ENCODE assay signal across 9 cellular contexts in the genomic region with DNA sequence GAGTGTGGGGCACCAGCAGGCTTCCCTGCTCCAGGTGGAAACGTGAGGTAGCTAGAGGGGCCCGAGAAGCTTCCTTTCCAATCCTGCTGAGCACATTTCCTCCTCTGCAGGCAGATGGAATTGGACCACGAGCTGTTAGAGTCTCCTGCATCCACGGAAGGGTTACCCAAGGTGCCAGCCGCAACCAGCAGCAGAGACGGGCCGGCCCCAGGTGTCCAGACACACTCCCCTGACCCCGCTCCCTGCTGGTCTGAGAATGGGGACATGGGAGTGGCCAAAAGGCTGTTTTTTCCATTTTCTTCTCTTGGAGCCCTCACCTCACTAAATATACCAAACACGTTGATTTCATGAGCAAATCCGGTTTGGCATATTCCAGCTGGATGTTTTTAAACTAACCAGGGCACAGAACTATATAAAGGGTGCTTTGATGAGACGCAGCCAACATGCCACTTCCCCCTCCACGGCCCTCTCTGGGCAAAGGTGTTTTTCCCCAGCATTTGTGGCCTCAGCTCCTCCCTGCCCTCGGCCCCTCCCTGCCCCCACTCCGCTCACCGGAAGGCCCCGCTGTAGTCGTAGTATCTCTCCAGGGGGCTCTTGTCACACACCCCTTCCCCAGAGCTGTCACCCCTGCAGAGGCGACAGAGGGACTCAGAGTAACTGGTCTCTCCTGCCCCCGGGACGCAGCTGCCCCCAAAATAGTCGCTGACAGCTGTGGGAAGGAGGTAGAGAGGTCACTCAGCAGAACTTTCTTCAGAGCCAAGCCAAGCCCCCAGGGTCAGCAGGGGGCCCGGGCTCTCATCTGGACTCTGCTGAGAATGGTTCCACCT. TPM values are rescaled to one million over a fixed set of nuclear protein-coding genes. Genes with fewer than 3 reads are reported as not detected.
DNase-seq lines count a peak whose midpoint lies in the region; ATAC-seq and TF ChIP-seq lines count a peak whose summit lies in the region.
"Had no signal": no experiment of that assay in that cellular context is flagged by ENCODE, and none has a peak within 500 bp of the region (broad histone marks: within the 10 kb centered on the region; RNA-seq: fewer than 3 reads in every experiment).

No MANE protein-coding gene starts in this region.

- intact Hi-C loops in activated B cell treated with CpG ODN at 0.5 μM for 24 hours (cut with micrococcal nuclease), result loop anchor here (1.0 to 10.0 kb wide), 4 partner anchors 19 to 1118 kb away; a partner anchor contains a TSS
- intact Hi-C loops in colonic mucosa (cut with DNase I), result no loop called here

- no peaks in the 10 kb centered on the region for H4K20me1 ChIP-seq in SK-N-SH (ENCODE audit: insufficient read depth)

- H3K4me1 Mint-ChIP-seq in activated B cell treated with CpG ODN at 0.5 μM for 24 hours (peaks cover 38% of the 10 kb centered on the region), osteocyte (ENCODE audit: unreplicated experiment) (peaks cover 12% of the 10 kb centered on the region)

- H3K36me3 ChIP-seq in SK-N-SH (replicated peaks in 1 of 2; ENCODE audit: control insufficient read depth in 1 of 2, insufficient read depth in 2 of 2, low read length in 1 of 2) (no peaks in the 10 kb centered on the region), colonic mucosa (no peaks in the 10 kb centered on the region)

- POLR2A ChIA-PET in SK-N-SH (lab: Yijun Ruan, JAX), result no interaction called here
- POLR2A ChIA-PET in activated B cell treated with CpG ODN at 0.5 μM for 24 hours (lab: Charles Lee), result interaction anchor here (0.7 to 5.2 kb wide), 16 partner anchors 9 to 689 kb away, joined by 3 to 91 read pairs (median 4); a partner anchor contains a TSS

- peak; percentile 27 for DNase-seq in SK-N-SH
- DNase-seq in activated B cell treated with CpG ODN at 0.5 μM for 24 hours, result peak; percentile 67
- DNase-seq in osteocyte (ENCODE audit: extremely low spot score, unreplicated experiment), result peak; percentile 81
- DNase-seq in NCI-H526 treated with DMSO at 0.1 percent for 48 hours (lab: John Stamatoyannopoulos, UW), result no peak
- no peak for DNase-seq in colonic mucosa
- no peak for DNase-seq in NCI-H2171 (lab: John Stamatoyannopoulos, UW)
- DNase-seq: left colon had no signal

- H3K27me3 ChIP-seq in SK-N-SH (ENCODE audit: insufficient read depth) (no peaks in the 10 kb centered on the region), colonic mucosa (no peaks in the 10 kb centered on the region)

- no peak overlapping the region for H3K4me3 ChIP-seq in SK-N-SH (ENCODE audit: low read depth in 2 of 2, low read length in 1 of 2)
- no peak overlapping the region for H3K4me3 ChIP-seq in colonic mucosa

- H3K9ac ChIP-seq in SK-N-SH (no peak overlapping the region), colonic mucosa (ENCODE audit: low read depth in 2 of 2, low read length in 2 of 2) (no peak overlapping the region)

- H3K27me3 Mint-ChIP-seq in activated B cell treated with CpG ODN at 0.5 μM for 24 hours (peaks cover 9% of the 10 kb centered on the region), osteocyte (ENCODE audit: unreplicated experiment) (peaks cover 31% of the 10 kb centered on the region)

- 85% methylated on average over 19 of the region's 22 CpGs for WGBS in SK-N-SH (ENCODE audit: low lambda C conversion rate)

- H3K4me2 ChIP-seq in SK-N-SH, result no peak overlapping the region

- no peaks in the 10 kb centered on the region for H3K36me3 Mint-ChIP-seq in activated B cell treated with CpG ODN at 0.5 μM for 24 hours (ENCODE audit: low read depth)
- H3K36me3 Mint-ChIP-seq in osteocyte (ENCODE audit: unreplicated experiment), result no peaks in the 10 kb centered on the region

- H3K4me1 ChIP-seq in SK-N-SH (ENCODE audit: control insufficient read depth in 1 of 2, insufficient read depth in 2 of 2, low read depth in 1 of 2, low read length in 1 of 2) (peaks cover 0 to 11% of the 10 kb centered on the region in 2 experiments; a peak in 1 of 4 replicates), colonic mucosa (no peaks in the 10 kb centered on the region)

- no peaks in the 10 kb centered on the region for H3K9me3 Mint-ChIP-seq in activated B cell treated with CpG ODN at 0.5 μM for 24 hours
- no peaks in the 10 kb centered on the region for H3K9me3 Mint-ChIP-seq in osteocyte (ENCODE audit: unreplicated experiment)

- no peak for ATAC-seq in SK-N-SH treated with all-trans-retinoic acid at 6 μM for 48 hours
- ATAC-seq in HG02642 (IDR thresholded peaks at IDR 0.05; ENCODE audit: poor library complexity, unreplicated experiment), result peak; percentile 17
- ATAC-seq in activated B cell treated with CpG ODN at 0.5 μM for 24 hours (ENCODE audit: low read depth), result peak; percentile 58
- ATAC-seq: left colon had no signal

- no peaks in the 10 kb centered on the region for H3K9me2 ChIP-seq in SK-N-SH

- H3K4me3 Mint-ChIP-seq in activated B cell treated with CpG ODN at 0.5 μM for 24 hours (peak overlapping the region; percentile 75), osteocyte (ENCODE audit: unreplicated experiment) (peak overlapping the region; percentile 14)

- TF ChIP-seq EP300 in SK-N-SH (IDR thresholded peaks at IDR 0.05; ENCODE audit: borderline replicate concordance in 1 of 2, low read depth in 1 of 2, low read length in 1 of 2), result no peak

- CTCF ChIA-PET in SK-N-SH (lab: Yijun Ruan, JAX) (interaction anchor here (0.9 to 11.0 kb wide), 3 partner anchors 6 to 165 kb away, joined by 3 to 81 read pairs (median 13); a partner anchor contains a TSS), activated B cell treated with CpG ODN at 0.5 μM for 24 hours (lab: Charles Lee) (interaction anchor here (1.0 to 2.4 kb wide), 3 partner anchors 18 to 164 kb away, joined by 4 to 17 read pairs (median 6); no protein-coding TSS in a partner anchor)

- TF ChIP-seq RAD21 in SK-N-SH (IDR thresholded peaks at IDR 0.05; ENCODE audit: low read length), result no peak

- no peak for TF ChIP-seq CTCF in SK-N-SH (IDR thresholded peaks at IDR 0.05)
- TF ChIP-seq CTCF in activated B cell treated with CpG ODN at 0.5 μM for 24 hours (IDR thresholded peaks at IDR 0.05), result no peak
- no peak for TF ChIP-seq CTCF in osteocyte (IDR thresholded peaks at IDR 0.05)
- TF ChIP-seq CTCF in colonic mucosa (IDR thresholded peaks at IDR 0.05), result no peak

- H3K27ac Mint-ChIP-seq in activated B cell treated with CpG ODN at 0.5 μM for 24 hours (peak overlapping the region; percentile 96), osteocyte (ENCODE audit: unreplicated experiment) (no peak overlapping the region)

- H3K27ac ChIP-seq in SK-N-SH (ENCODE audit: low read depth in 2 of 2, low read length in 1 of 2) (no peak overlapping the region), colonic mucosa (no peak overlapping the region)

- H3K9me3 ChIP-seq in SK-N-SH (no peaks in the 10 kb centered on the region), colonic mucosa (no peaks in the 10 kb centered on the region)

- no peak overlapping the region for H2AFZ ChIP-seq in SK-N-SH (ENCODE audit: low read depth)

- H3F3A ChIP-seq in SK-N-SH (replicated peaks; ENCODE audit: insufficient read depth), result peaks cover 2% of the 10 kb centered on the region

- no peaks in the 10 kb centered on the region for H3K79me2 ChIP-seq in SK-N-SH (ENCODE audit: insufficient read depth)

TF ChIP-seq in SK-N-SH, 30 proteins besides CTCF, POLR2A, EP300 and RAD21 (continues in another document):
- no peak for TF ChIP-seq NRF1 (IDR thresholded peaks at IDR 0.05; ENCODE audit: low read depth, low read length)
- no peak for TF ChIP-seq NFIC (IDR thresholded peaks at IDR 0.05; ENCODE audit: borderline replicate concordance)
- no peak for TF ChIP-seq POLR2AphosphoS5 (IDR thresholded peaks at IDR 0.05; ENCODE audit: low read depth, low read length)
- TF ChIP-seq GATA2 (CRISPR knock-in tag; IDR thresholded peaks at IDR 0.05), result no peak

TF ChIP-seq in SK-N-SH treated with all-trans-retinoic acid at 6 μM for 48 hours, 23 proteins besides CTCF, POLR2A, EP300 and RAD21:
- TF ChIP-seq, protein P1, sequence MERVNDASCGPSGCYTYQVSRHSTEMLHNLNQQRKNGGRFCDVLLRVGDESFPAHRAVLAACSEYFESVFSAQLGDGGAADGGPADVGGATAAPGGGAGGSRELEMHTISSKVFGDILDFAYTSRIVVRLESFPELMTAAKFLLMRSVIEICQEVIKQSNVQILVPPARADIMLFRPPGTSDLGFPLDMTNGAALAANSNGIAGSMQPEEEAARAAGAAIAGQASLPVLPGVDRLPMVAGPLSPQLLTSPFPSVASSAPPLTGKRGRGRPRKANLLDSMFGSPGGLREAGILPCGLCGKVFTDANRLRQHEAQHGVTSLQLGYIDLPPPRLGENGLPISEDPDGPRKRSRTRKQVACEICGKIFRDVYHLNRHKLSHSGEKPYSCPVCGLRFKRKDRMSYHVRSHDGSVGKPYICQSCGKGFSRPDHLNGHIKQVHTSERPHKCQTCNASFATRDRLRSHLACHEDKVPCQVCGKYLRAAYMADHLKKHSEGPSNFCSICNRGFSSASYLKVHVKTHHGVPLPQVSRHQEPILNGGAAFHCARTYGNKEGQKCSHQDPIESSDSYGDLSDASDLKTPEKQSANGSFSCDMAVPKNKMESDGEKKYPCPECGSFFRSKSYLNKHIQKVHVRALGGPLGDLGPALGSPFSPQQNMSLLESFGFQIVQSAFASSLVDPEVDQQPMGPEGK (CRISPR knock-in tag; IDR thresholded peaks at IDR 0.05; ENCODE audit: borderline replicate concordance), result no peak
- TF ChIP-seq CSDC2 (CRISPR knock-in tag; IDR thresholded peaks at IDR 0.05) (no peak), ZNF8 (CRISPR knock-in tag; IDR thresholded peaks at IDR 0.05) (no peak), GLIS3 (CRISPR knock-in tag; IDR thresholded peaks at IDR 0.05) (no peak), ZNF565 (CRISPR knock-in tag; conservative IDR thresholded peaks at IDR 0.05; ENCODE audit: low read depth) (no peak), RARB (CRISPR knock-in tag; IDR thresholded peaks at IDR 0.05) (no peak), TOX (CRISPR knock-in tag; IDR thresholded peaks at IDR 0.05; ENCODE audit: borderline replicate concordance) (no peak)

RNA-seq across cellular contexts. Expression of a gene that starts 7.0 kb away (rescaled TPM):
- polyA plus RNA-seq in SK-N-SH (2012; rRNA removed), result 27.2 and 32.4 TPM in 2 replicates
- 20.5 and 26.3 TPM in 2 replicates for polyA plus RNA-seq in SK-N-SH (2012; cell fraction: cytosol; rRNA removed)
- polyA plus RNA-seq in SK-N-SH (2012; cell fraction: nucleus; rRNA removed), result 62.4 and 65.4 TPM in 2 replicates
- total RNA-seq in activated B cell treated with CpG ODN at 0.5 μM for 24 hours (50.0 and 61.5 TPM in 2 replicates), osteocyte (1.4 and 1.9 TPM in 2 replicates), colonic mucosa (10 to 100 TPM; 15.7 to 31.2 TPM)

RNA-seq across cellular contexts. Expression of a gene that starts 54.0 kb away (rescaled TPM):
- 4.1 and 5.0 TPM in 2 replicates for polyA plus RNA-seq in SK-N-SH (2012; rRNA removed)
- 2.6 and 3.5 TPM in 2 replicates for polyA plus RNA-seq in SK-N-SH (2012; cell fraction: cytosol; rRNA removed)
- 13.7 and 18.2 TPM in 2 replicates for polyA plus RNA-seq in SK-N-SH (2012; cell fraction: nucleus; rRNA removed)
- 1.8 and 2.0 TPM in 2 replicates for total RNA-seq in activated B cell treated with CpG ODN at 0.5 μM for 24 hours
- total RNA-seq in osteocyte, result 7.9 and 9.5 TPM in 2 replicates
- 100 to 1,000 TPM in 1 of 2 donors, 10 to 100 TPM in 1; 63.7 to 126 TPM for total RNA-seq in colonic mucosa

Comparison
In these comparisons a context has a peak if more than half of its experiments do, and no peak if none do; other contexts are left out.
1. DNase-seq: peak in SK-N-SH (single experiment), activated B cell treated with CpG ODN at 0.5 μM for 24 hours (single experiment) and osteocyte (single experiment); none in NCI-H526 treated with DMSO at 0.1 percent for 48 hours (single experiment), colonic mucosa (single experiment) and NCI-H2171 (single experiment).